In genomic region chr17:69967910-69968411, GRCh38 we compare ENCODE assay signal across 16 cellular contexts.
A peak's percentile ranks its signal among the peaks of the same experiment; 100 is the strongest.
DNase-seq lines count a peak whose midpoint lies in the region.
"Had no signal": no experiment of that assay in that cellular context is flagged by ENCODE, and none has a peak within 500 bp of the region (broad histone marks: within the 10 kb centered on the region; RNA-seq: fewer than 3 reads in every experiment).

No MANE protein-coding gene starts in this region.

- H3K4me3 ChIP-seq in SJSA1 (no peak overlapping the region), skeletal muscle cell (ENCODE audit: low read depth, low read length) (no peak overlapping the region)
- H3K4me3 ChIP-seq: K562, tibial nerve had no signal

- peaks cover 9% of the 10 kb centered on the region for H3K9me3 ChIP-seq in SJSA1 (replicated peaks)

- H3K4me1 ChIP-seq in SJSA1 (replicated peaks) = peaks cover 22% of the 10 kb centered on the region

- no peaks in the 10 kb centered on the region for H3K36me3 ChIP-seq in SJSA1
- H3K36me3 ChIP-seq: tibial nerve had no signal

- DNase-seq in EH (ENCODE audit: low read depth) (peak; percentile 94), SJSA1 (ENCODE audit: low read depth in 1 of 2, low spot score in 2 of 2) (peak; percentile 96 to 98), fibroblast of peridontal ligament (ENCODE audit: extremely low read depth) (peak; percentile 100), skeletal muscle cell (ENCODE audit: low read depth) (peak; percentile 81), GDM1 (lab: John Stamatoyannopoulos, UW) (no peak), inferior parietal cortex (ENCODE audit: extremely low spot score) (no peak), globus pallidus (ENCODE audit: low spot score) (no peak)
- DNase-seq in activated CD4-positive, alpha-beta T cell treated with anti-CD3 and anti-CD28 coated beads for 48 hours = no peak
- DNase-seq: activated naive CD8-positive, alpha-beta T cell treated with anti-CD3 and anti-CD28 coated beads for 36 hours; CD4-positive, alpha-beta T cell; NCI-H146; NCI-H510A treated with DMSO at 0.1 percent for 48 hours; stimulated activated CD4-positive, alpha-beta T cell treated with anti-CD3 and anti-CD28 coated beads, Interleukin-1b, Interleukin-23, amount 100 ng/mL, for 48 hours; T-helper 1 cell had no signal

- peak overlapping the region; percentile 68 for H3K27ac ChIP-seq in SJSA1
- H3K27ac ChIP-seq: tibial nerve had no signal

- no peaks in the 10 kb centered on the region for H3K27me3 ChIP-seq in SJSA1 (replicated peaks)
- H3K27me3 ChIP-seq: tibial nerve had no signal

Comparison
In these comparisons a context has a peak if more than half of its experiments do, and no peak if none do; other contexts are left out.
1. DNase-seq: peak in EH (single experiment), SJSA1 (2 of 2), fibroblast of peridontal ligament (single experiment) and skeletal muscle cell (single experiment); none in activated CD4-positive, alpha-beta T cell treated with anti-CD3 and anti-CD28 coated beads for 48 hours (single experiment), GDM1 (single experiment), inferior parietal cortex (single experiment) and globus pallidus (single experiment).